In genomic region chr15:45795487-45796069, GRCh38 we compare ENCODE assay signal across 8 cellular contexts.
DNase-seq lines count a peak whose midpoint lies in the region; ATAC-seq, FAIRE-seq and TF ChIP-seq lines count a peak whose summit lies in the region.
"Had no signal": no experiment of that assay in that cellular context is flagged by ENCODE, and none has a peak within 500 bp of the region (broad histone marks: within the 10 kb centered on the region; RNA-seq: fewer than 3 reads in every experiment).

No MANE protein-coding gene starts in this region.

- POLR2A ChIA-PET in GM10248 (lab: Yijun Ruan, JAX) = no interaction called here

- H3K36me3 ChIP-seq in mucosa of descending colon (ENCODE audit: low read depth) = no peaks in the 10 kb centered on the region

- peaks cover 7% of the 10 kb centered on the region for H3K4me1 ChIP-seq in mucosa of descending colon (ENCODE audit: low read depth)

- FAIRE-seq in HTR-8/SVneo (lab: Jason Lieb, UNC) = peak; percentile 33

- no peaks in the 10 kb centered on the region for H3K9me3 ChIP-seq in mucosa of descending colon

- CTCF ChIA-PET in GM10248 (lab: Yijun Ruan, JAX) = interaction anchor here (0.7 to 2.2 kb wide), 12 partner anchors 9 to 90 kb away, joined by 3 to 11 read pairs (median 3); no protein-coding TSS in a partner anchor

- intact Hi-C loops in mucosa of descending colon (cut with DNase I, micrococcal nuclease) = loop anchor here (5.0 to 10.0 kb wide), 2 partner anchors 81 to 83 kb away; no protein-coding TSS in a partner anchor

- DNase-seq in GM10248 (ENCODE audit: extremely low spot score) (no peak), HTR-8/SVneo (ENCODE audit: insufficient read length, low spot score) (peak; percentile 27), NOMO-1 (lab: John Stamatoyannopoulos, UW; ENCODE audit: unreplicated experiment in 2 of 2) (peak; percentile 47 to 65), coronary artery (ENCODE audit: low spot score) (no peak), mucosa of descending colon (peak in 1 of 3 donors; percentile 62)
- DNase-seq in stimulated activated naive CD4-positive, alpha-beta T cell treated with Interleukin-2 at 50 U/mL for 16 hours (lab: John Stamatoyannopoulos, UW) = no peak

- ATAC-seq in mucosa of descending colon (peak; percentile 87), HG03460 (IDR thresholded peaks at IDR 0.05; ENCODE audit: unreplicated experiment) (no peak)

- H3K4me3 ChIP-seq in coronary artery (no peak overlapping the region), mucosa of descending colon (no peak overlapping the region)
- H3K4me3 ChIP-seq: skin epidermis had no signal

- TF ChIP-seq CTCF in GM10248 (IDR thresholded peaks at IDR 0.05; ENCODE audit: control extremely low read depth, extremely low read depth, low read depth, missing control alignments) (peak; percentile 41), coronary artery (IDR thresholded peaks at IDR 0.05) (peak; percentile 32), mucosa of descending colon (IDR thresholded peaks at IDR 0.05) (peak; percentile 42)

- no peak overlapping the region for H3K27ac ChIP-seq in coronary artery
- H3K27ac ChIP-seq: skin epidermis had no signal

Comparison
In these comparisons a context has a peak if more than half of its experiments do, and no peak if none do; other contexts are left out.
1. DNase-seq: peak in HTR-8/SVneo (single experiment) and NOMO-1 (2 of 2); none in GM10248 (single experiment), coronary artery (single experiment) and stimulated activated naive CD4-positive, alpha-beta T cell treated with Interleukin-2 at 50 U/mL for 16 hours (single experiment).
2. Peak in every context shown above with its lines, with median percentiles within 50 percentile points of each other: CTCF ChIP-seq.